In genomic region chr15:75810874-75811498, GRCh38 we compare ENCODE assay signal across 31 cellular contexts.
"Had no signal": no experiment of that assay in that cellular context is flagged by ENCODE, and none has a peak within 500 bp of the region (broad histone marks: within the 10 kb centered on the region; RNA-seq: fewer than 3 reads in every experiment).

No MANE protein-coding gene starts in this region.

- H3K27me3 Mint-ChIP-seq: activated naive CD4-positive, alpha-beta T cell treated with anti-CD3 and anti-CD28 coated beads, Interleukin-2, amount 50 U/mL, for 24 hours had no signal

- ATAC-seq: activated CD8-positive, alpha-beta memory T cell treated with anti-CD3 and anti-CD28 coated beads, Interleukin-2, amount 10 ng/mL, durations not matched to agents 7 days and 5 days; activated CD8-positive, alpha-beta T cell treated with anti-CD3 and anti-CD28 coated beads, Interleukin-2, amount 10 ng/mL, durations not matched to agents 7 days and 5 days; left ventricle myocardium superior; sciatic nerve; stimulated activated naive CD8-positive, alpha-beta T cell treated with anti-CD3 and anti-CD28 coated beads, Interleukin-15, Interleukin-2, amounts not matched to agents 100 U/mL and 50 U/mL, for 24 hours; T-helper 17 cell had no signal

- H3K4me1 Mint-ChIP-seq: activated CD4-positive, alpha-beta T cell treated with anti-CD3 and anti-CD28 coated beads, Interleukin-2, amount 10 ng/mL, durations not matched to agents 24 days and 14 days; activated naive CD4-positive, alpha-beta T cell treated with anti-CD3 and anti-CD28 coated beads, Interleukin-2, amount 50 U/mL, for 24 hours; mesothelial cell of epicardium; naive B cell; T-helper 17 cell had no signal

- H3K4me1 ChIP-seq: colonic mucosa, esophagus squamous epithelium, gastrocnemius medialis, testis, transverse colon had no signal

- H3K27ac ChIP-seq: colonic mucosa, esophagus squamous epithelium, gastrocnemius medialis, neutrophil, skin epidermis, testis, transverse colon, WERI-Rb-1 had no signal

- H3K4me3 Mint-ChIP-seq: activated CD4-positive, alpha-beta T cell treated with anti-CD3 and anti-CD28 coated beads, Interleukin-2, amount 10 ng/mL, durations not matched to agents 24 days and 14 days; activated CD8-positive, alpha-beta memory T cell treated with anti-CD3 and anti-CD28 coated beads, Interleukin-2, amount 10 ng/mL, durations not matched to agents 7 days and 5 days; activated CD8-positive, alpha-beta T cell treated with anti-CD3 and anti-CD28 coated beads, Interleukin-2, amount 10 ng/mL, durations not matched to agents 7 days and 5 days; activated naive CD4-positive, alpha-beta T cell treated with anti-CD3 and anti-CD28 coated beads, Interleukin-2, amount 50 U/mL, for 24 hours; mesothelial cell of epicardium; naive B cell; nephron progenitor cell; T-helper 17 cell had no signal

- H3K4me3 ChIP-seq: colonic mucosa, esophagus squamous epithelium, gastrocnemius medialis, skin epidermis, testis, transverse colon had no signal

- H3K36me3 Mint-ChIP-seq: activated naive CD4-positive, alpha-beta T cell treated with anti-CD3 and anti-CD28 coated beads, Interleukin-2, amount 50 U/mL, for 24 hours; mesothelial cell of epicardium; naive B cell had no signal

- H3K27me3 ChIP-seq: colonic mucosa, gastrocnemius medialis, testis, transverse colon had no signal

- H3K36me3 ChIP-seq: colonic mucosa, esophagus squamous epithelium, gastrocnemius medialis, neutrophil, transverse colon, WERI-Rb-1 had no signal

- H3K9me3 Mint-ChIP-seq: activated CD4-positive, alpha-beta T cell treated with anti-CD3 and anti-CD28 coated beads, Interleukin-2, amount 10 ng/mL, durations not matched to agents 24 days and 14 days; activated naive CD4-positive, alpha-beta T cell treated with anti-CD3 and anti-CD28 coated beads, Interleukin-2, amount 50 U/mL, for 24 hours; activated T-helper 2 cell treated with anti-CD3 and anti-CD28 coated beads, Interferon-gamma antibody, Interleukin-2, Interleukin-4, amounts not matched to agents 10 μg/mL and 5 μg/mL and 100 μg/mL, durations not matched to agents 14 hours and 24 hours and 36 hours; mesothelial cell of epicardium had no signal

- DNase-seq: activated CD4-positive, alpha-beta T cell treated with anti-CD3 and anti-CD28 coated beads, Interleukin-2, amount 10 ng/mL, durations not matched to agents 24 days and 14 days; activated CD4-positive, CD25-positive, alpha-beta regulatory T cell treated with anti-CD3 and anti-CD28 coated beads, Interleukin-2, amount 50 U/mL, for 72 hours; activated CD8-positive, alpha-beta memory T cell treated with anti-CD3 and anti-CD28 coated beads, Interleukin-2, amount 10 ng/mL, durations not matched to agents 7 days and 5 days; activated CD8-positive, alpha-beta T cell treated with anti-CD3 and anti-CD28 coated beads, Interleukin-2, amount 10 ng/mL, durations not matched to agents 7 days and 5 days; activated T-cell treated with anti-CD3 and anti-CD28 coated beads, Interleukin-2, amount 50 U/mL, for 48 hours; anterior cingulate cortex; cerebellar nuclear complex; colonic mucosa; esophagus squamous epithelium; gastrocnemius medialis; glutamatergic neuron; islet precursor cell; left ventricle myocardium superior; naive B cell; nephron progenitor cell; stimulated activated CD4-positive, alpha-beta T cell treated with anti-CD3 and anti-CD28 coated beads, Interleukin-12 subunit alpha, Interleukin-12 subunit beta, amount 100 ng/mL, for 4 hours; stimulated activated CD4-positive, alpha-beta T cell treated with anti-CD3 and anti-CD28 coated beads, Interleukin-4, amount 100 ng/mL, for 1 hour; stimulated activated naive CD8-positive, alpha-beta T cell treated with anti-CD3 and anti-CD28 coated beads, Interleukin-15, Interleukin-2, amounts not matched to agents 100 U/mL and 50 U/mL, for 24 hours; T-helper 17 cell; T1000; testis; transverse colon; WERI-Rb-1 had no signal

- FAIRE-seq: urothelium cell line had no signal

- H3K27ac Mint-ChIP-seq: activated CD4-positive, alpha-beta T cell treated with anti-CD3 and anti-CD28 coated beads, Interleukin-2, amount 10 ng/mL, durations not matched to agents 24 days and 14 days; activated CD8-positive, alpha-beta memory T cell treated with anti-CD3 and anti-CD28 coated beads, Interleukin-2, amount 10 ng/mL, durations not matched to agents 7 days and 5 days; activated CD8-positive, alpha-beta T cell treated with anti-CD3 and anti-CD28 coated beads, Interleukin-2, amount 10 ng/mL, durations not matched to agents 7 days and 5 days; activated naive CD4-positive, alpha-beta T cell treated with anti-CD3 and anti-CD28 coated beads, Interleukin-2, amount 50 U/mL, for 24 hours; activated T-helper 2 cell treated with anti-CD3 and anti-CD28 coated beads, Interferon-gamma antibody, Interleukin-2, Interleukin-4, amounts not matched to agents 10 μg/mL and 5 μg/mL and 100 μg/mL, durations not matched to agents 14 hours and 24 hours and 36 hours; mesothelial cell of epicardium; nephron progenitor cell; progenitor cell of endocrine pancreas; T-helper 17 cell had no signal

- H3K9me3 ChIP-seq: colonic mucosa, esophagus squamous epithelium, gastrocnemius medialis, neutrophil, testis, transverse colon had no signal
